In genomic region chr1:234495231-234495990, GRCh38 we compare ENCODE assay signal across 8 cellular contexts. TPM values are rescaled to one million over a fixed set of nuclear protein-coding genes. Genes with fewer than 3 reads are reported as not detected.
DNase-seq lines count a peak whose midpoint lies in the region; ATAC-seq lines count a peak whose summit lies in the region.

No MANE protein-coding gene starts in this region.

- DNase-seq in NCI-H2171 treated with DMSO at 0.1 percent for 48 hours (lab: John Stamatoyannopoulos, UW) (peak; percentile 39), NCI-H2171 (lab: John Stamatoyannopoulos, UW) (no peak), M059J (ENCODE audit: low read depth) (peak; percentile 97), DMS53 treated with DMSO at 0.1 percent for 48 hours (lab: John Stamatoyannopoulos, UW; ENCODE audit: unreplicated experiment) (no peak), NCI-H69 (lab: John Stamatoyannopoulos, UW) (no peak), DMS79 (lab: John Stamatoyannopoulos, UW) (no peak)

- ATAC-seq in GM21786 (IDR thresholded peaks at IDR 0.05; ENCODE audit: unreplicated experiment): peak; percentile 73
- peak; percentile 62 for ATAC-seq in esophagus mucosa

RNA-seq across cellular contexts. Expression of gene TARBP1, which starts 16.4 kb away (rescaled TPM):
- 17.1 and 27.3 TPM in 2 replicates for total RNA-seq in M059J (2014; rRNA removed; shearing (Covaris generic))
- total RNA-seq in esophagus mucosa: 21.0 TPM

Comparison
In these comparisons a context has a peak if more than half of its experiments do, and no peak if none do; other contexts are left out.
1. DNase-seq: peak in NCI-H2171 treated with DMSO at 0.1 percent for 48 hours (single experiment) and M059J (single experiment); none in NCI-H2171 (single experiment), DMS53 treated with DMSO at 0.1 percent for 48 hours (single experiment), NCI-H69 (single experiment) and DMS79 (single experiment).